ENCODE assay signal across 21 cellular contexts in the genomic region with DNA sequence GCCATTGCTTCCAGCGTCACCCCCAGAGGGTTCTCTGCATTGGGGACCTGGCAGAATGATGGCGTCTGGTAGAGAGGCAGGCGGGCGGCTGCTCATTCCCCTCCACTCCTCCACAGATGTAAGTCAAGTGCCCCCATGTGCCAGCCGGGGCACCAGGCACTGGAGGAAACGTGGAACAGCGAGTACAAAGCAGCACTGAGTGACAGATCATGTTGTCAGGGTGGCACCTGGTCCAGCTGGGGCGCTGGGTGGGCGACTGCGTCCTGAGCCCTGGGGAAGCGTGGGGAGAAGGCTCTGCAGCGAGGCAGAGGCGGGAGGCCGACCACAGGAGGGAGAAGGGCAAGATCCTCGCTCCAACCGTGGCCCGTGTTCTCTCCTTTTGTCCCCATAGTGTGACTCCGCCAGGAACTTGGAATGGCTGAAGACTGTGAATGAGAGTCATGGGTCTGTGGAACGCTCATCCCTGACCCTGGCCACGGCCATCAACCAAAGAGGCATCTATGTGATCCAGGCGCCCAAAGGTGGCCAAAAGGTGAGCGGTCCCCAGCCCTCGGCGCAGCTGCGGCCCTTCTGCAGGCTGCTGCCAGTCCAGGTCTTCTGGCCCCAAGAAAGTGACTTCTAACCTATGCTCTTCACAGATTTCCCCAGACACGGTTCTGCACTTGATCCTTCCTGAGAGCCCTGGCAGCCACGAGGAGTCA.
"Had no signal": no experiment of that assay in that cellular context is flagged by ENCODE, and none has a peak within 500 bp of the region (broad histone marks: within the 10 kb centered on the region; RNA-seq: fewer than 3 reads in every experiment).

No MANE protein-coding gene starts in this region.

- ATAC-seq: activated CD4-positive, alpha-beta T cell treated with anti-CD3 and anti-CD28 coated beads for 36 hours; left lung; sciatic nerve; stimulated activated memory B cell treated with anti-CD40 and anti-IgM and Interleukin-4, amounts not matched to agents 10 μg/mL and 1 μg/mL and 100 μg/mL, for 72 hours had no signal

- H3K4me1 Mint-ChIP-seq: activated CD4-positive, alpha-beta T cell treated with anti-CD3 and anti-CD28 coated beads for 36 hours; nephron; stimulated activated memory B cell treated with anti-CD40 and anti-IgM and Interleukin-4, amounts not matched to agents 10 μg/mL and 1 μg/mL and 100 μg/mL, for 72 hours had no signal

- H3K4me3 Mint-ChIP-seq: activated CD4-positive, alpha-beta T cell treated with anti-CD3 and anti-CD28 coated beads for 36 hours; activated naive CD4-positive, alpha-beta T cell treated with anti-CD3 and anti-CD28 coated beads for 36 hours; nephron; stimulated activated memory B cell treated with anti-CD40 and anti-IgM and Interleukin-4, amounts not matched to agents 10 μg/mL and 1 μg/mL and 100 μg/mL, for 72 hours had no signal

- H3K27me3 Mint-ChIP-seq: activated CD4-positive, alpha-beta T cell treated with anti-CD3 and anti-CD28 coated beads for 36 hours; stimulated activated memory B cell treated with anti-CD40 and anti-IgM and Interleukin-4, amounts not matched to agents 10 μg/mL and 1 μg/mL and 100 μg/mL, for 72 hours had no signal

- DNase-seq: activated CD4-positive, alpha-beta T cell treated with anti-CD3 and anti-CD28 coated beads for 36 hours; activated CD4-positive, CD25-positive, alpha-beta regulatory T cell; activated CD8-positive, alpha-beta memory T cell treated with anti-CD3 and anti-CD28 coated beads, Interleukin-2, amount 50 U/mL, for 48 hours; activated naive CD4-positive, alpha-beta T cell treated with anti-CD3 and anti-CD28 coated beads for 36 hours; activated T-cell treated with anti-CD3 and anti-CD28 coated beads, Interleukin-2, amount 50 U/mL, for 48 hours; central memory CD4-positive, alpha-beta T cell; dermis blood vessel endothelial cell; effector CD4-positive, alpha-beta T cell; esophagus squamous epithelium; foreskin melanocyte; mesendoderm; retina; small intestine; stimulated activated CD4-positive, alpha-beta T cell treated with anti-CD3 and anti-CD28 coated beads, Interleukin-1b, Interleukin-23, amount 100 ng/mL, for 48 hours; stimulated activated CD4-positive, alpha-beta T cell treated with anti-CD3 and anti-CD28 coated beads, Interleukin-4, amount 100 ng/mL, for 4 hours; stimulated activated CD8-positive, alpha-beta memory T cell treated with anti-CD3 and anti-CD28 coated beads, Interleukin-4, amount 100 ng/mL, for 48 hours had no signal

- H3K27ac Mint-ChIP-seq: activated CD4-positive, alpha-beta T cell treated with anti-CD3 and anti-CD28 coated beads for 36 hours; activated naive CD4-positive, alpha-beta T cell treated with anti-CD3 and anti-CD28 coated beads for 36 hours; nephron; stimulated activated memory B cell treated with anti-CD40 and anti-IgM and Interleukin-4, amounts not matched to agents 10 μg/mL and 1 μg/mL and 100 μg/mL, for 72 hours had no signal

- H3K9me3 Mint-ChIP-seq: activated naive CD4-positive, alpha-beta T cell treated with anti-CD3 and anti-CD28 coated beads for 36 hours; activated T-helper 2 cell treated with anti-CD3 and anti-CD28 coated beads, Interferon-gamma antibody, Interleukin-2, Interleukin-4, amounts not matched to agents 10 μg/mL and 5 μg/mL and 100 μg/mL, durations not matched to agents 14 hours and 24 hours and 36 hours; nephron; stimulated activated memory B cell treated with anti-CD40 and anti-IgM and Interleukin-4, amounts not matched to agents 10 μg/mL and 1 μg/mL and 100 μg/mL, for 72 hours had no signal
